20 cellular contexts compared by ENCODE assay signal in the genomic region with DNA sequence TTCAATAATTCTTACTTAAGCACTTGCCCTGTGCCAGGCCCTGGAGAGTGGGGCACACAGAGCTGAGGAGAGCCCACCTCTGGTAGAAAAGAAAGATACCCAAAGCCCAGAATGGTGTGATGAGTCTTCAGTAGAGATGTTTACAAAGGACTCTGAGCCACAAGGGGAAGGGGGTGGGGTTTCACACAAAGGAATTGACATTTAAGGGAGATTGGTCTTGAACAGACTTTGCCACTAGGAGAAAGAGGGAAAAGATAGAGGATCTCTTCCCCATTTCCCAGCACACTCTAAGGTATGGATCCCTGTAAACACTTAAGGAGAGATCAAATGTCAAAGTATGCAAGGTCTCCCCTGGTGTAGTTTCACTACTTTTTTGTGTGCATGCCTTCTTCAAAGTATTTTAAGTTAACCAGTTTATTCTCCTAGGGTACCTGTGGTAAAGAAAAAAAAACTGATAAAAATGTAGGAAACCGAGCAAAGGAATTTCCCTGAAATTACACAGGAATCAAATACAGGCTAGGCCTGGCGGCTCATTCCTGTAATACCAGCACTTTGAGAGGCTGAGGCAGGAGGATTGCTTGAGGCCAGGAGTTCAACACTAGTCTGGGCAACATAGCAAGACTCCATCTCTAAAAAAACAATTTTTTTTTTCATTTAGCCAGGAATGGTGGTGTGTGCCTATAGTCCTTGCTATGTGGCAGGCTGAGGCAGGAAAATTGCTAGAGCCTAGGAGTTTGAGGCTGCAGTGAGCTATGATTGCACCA.
"Had no signal": no experiment of that assay in that cellular context is flagged by ENCODE, and none has a peak within 500 bp of the region (broad histone marks: within the 10 kb centered on the region; RNA-seq: fewer than 3 reads in every experiment).

No MANE protein-coding gene starts in this region.

- H3K4me3 ChIP-seq: cardiac muscle cell, dorsolateral prefrontal cortex, sigmoid colon, testis, upper lobe of left lung had no signal

- ATAC-seq: left cardiac atrium; natural killer cell treated with Interleukin-12 subunit alpha and Interleukin-12 subunit beta and Interleukin-15 and Interleukin-18, amount 100 ng/mL, for 72 hours; stimulated activated memory B cell treated with anti-CD40 and anti-IgM and Interleukin-4, amounts not matched to agents 10 μg/mL and 1 μg/mL and 100 μg/mL, for 72 hours; T-helper 17 cell had no signal

- H3K27ac ChIP-seq: cardiac muscle cell, dorsolateral prefrontal cortex, epithelial cell of prostate, sigmoid colon, testis, upper lobe of left lung, VCaP had no signal

- H3K27me3 ChIP-seq: dorsolateral prefrontal cortex, sigmoid colon, testis, upper lobe of left lung had no signal

- H3K9me3 ChIP-seq: sigmoid colon, testis, upper lobe of left lung had no signal

- H3K9me3 Mint-ChIP-seq: natural killer cell treated with Interleukin-12 subunit alpha and Interleukin-12 subunit beta and Interleukin-15 and Interleukin-18, amount 100 ng/mL, for 72 hours; stimulated activated memory B cell treated with anti-CD40 and anti-IgM and Interleukin-4, amounts not matched to agents 10 μg/mL and 1 μg/mL and 100 μg/mL, for 72 hours had no signal

- H3K36me3 ChIP-seq: cardiac muscle cell had no signal

- H3K27me3 Mint-ChIP-seq: activated naive CD8-positive, alpha-beta T cell; natural killer cell treated with Interleukin-12 subunit alpha and Interleukin-12 subunit beta and Interleukin-15 and Interleukin-18, amount 100 ng/mL, for 72 hours; stimulated activated memory B cell treated with anti-CD40 and anti-IgM and Interleukin-4, amounts not matched to agents 10 μg/mL and 1 μg/mL and 100 μg/mL, for 72 hours; T-helper 17 cell had no signal

- H3K27ac Mint-ChIP-seq: activated naive CD8-positive, alpha-beta T cell; natural killer cell treated with Interleukin-12 subunit alpha and Interleukin-12 subunit beta and Interleukin-15 and Interleukin-18, amount 100 ng/mL, for 72 hours; stimulated activated memory B cell treated with anti-CD40 and anti-IgM and Interleukin-4, amounts not matched to agents 10 μg/mL and 1 μg/mL and 100 μg/mL, for 72 hours; T-helper 17 cell had no signal

- H3K4me1 ChIP-seq: sigmoid colon, testis, upper lobe of left lung had no signal

- DNase-seq: activated CD4-positive, alpha-beta T cell treated with anti-CD3 and anti-CD28 coated beads for 1 hour; activated T-cell treated with anti-CD3 and anti-CD28 coated beads for 4 hours; amygdala; dorsolateral prefrontal cortex; foreskin fibroblast; glutamatergic neuron; hippocampal formation; left cardiac atrium; nucleus accumbens; sigmoid colon; stimulated activated CD4-positive, alpha-beta T cell treated with anti-CD3 and anti-CD28 coated beads, Interleukin-4, amount 100 ng/mL, for 4 hours; T-helper 17 cell; testis had no signal

- H3K4me1 Mint-ChIP-seq: stimulated activated memory B cell treated with anti-CD40 and anti-IgM and Interleukin-4, amounts not matched to agents 10 μg/mL and 1 μg/mL and 100 μg/mL, for 72 hours had no signal

- H3K4me3 Mint-ChIP-seq: activated naive CD8-positive, alpha-beta T cell; natural killer cell treated with Interleukin-12 subunit alpha and Interleukin-12 subunit beta and Interleukin-15 and Interleukin-18, amount 100 ng/mL, for 72 hours; stimulated activated memory B cell treated with anti-CD40 and anti-IgM and Interleukin-4, amounts not matched to agents 10 μg/mL and 1 μg/mL and 100 μg/mL, for 72 hours; T-helper 17 cell had no signal
